In the genomic region with DNA sequence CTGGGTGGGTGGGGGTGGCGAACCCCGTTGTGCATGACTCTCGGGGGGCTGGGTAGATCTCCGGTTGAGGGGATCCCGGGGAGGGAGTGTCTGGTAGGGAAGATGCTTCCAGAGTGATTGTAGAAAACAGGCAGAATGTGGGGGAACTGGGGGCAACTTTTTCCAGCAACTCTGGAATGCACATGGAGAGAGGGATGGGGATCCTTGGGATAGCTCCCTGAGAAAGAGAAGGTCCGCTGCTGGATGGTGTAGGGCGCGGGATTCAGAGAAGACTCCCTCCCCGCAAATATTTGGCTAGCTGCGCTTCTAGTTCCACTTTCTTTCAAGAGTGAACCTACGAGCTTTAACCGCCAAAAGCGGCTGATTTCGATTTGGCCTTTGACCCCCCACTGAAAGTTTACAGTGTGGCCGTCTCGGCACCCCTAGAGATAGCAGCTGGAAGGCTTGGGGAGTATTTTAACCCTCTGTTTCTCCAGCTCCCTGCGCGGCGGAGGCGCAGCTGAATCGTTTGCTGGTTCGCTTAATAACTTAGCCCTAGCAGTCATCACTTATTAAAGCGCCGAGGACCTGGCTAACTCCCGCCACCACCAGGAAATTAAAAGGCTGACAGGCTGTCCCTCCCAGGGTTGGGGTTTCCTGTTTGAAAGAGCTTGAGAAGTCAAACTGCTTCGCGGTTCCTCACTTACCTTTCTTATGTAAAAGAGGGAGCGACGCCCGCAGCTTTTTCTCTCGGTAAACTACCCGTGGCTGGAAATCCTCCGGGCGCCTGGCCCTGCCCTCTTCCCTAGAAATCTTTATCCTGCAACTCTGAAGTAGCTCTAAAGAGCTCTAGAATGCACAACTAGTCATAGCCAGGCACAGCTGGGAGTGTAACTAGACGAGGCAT, we compare ENCODE assay signal across 8 cellular contexts. TPM values are rescaled to one million over a fixed set of nuclear protein-coding genes. Genes with fewer than 3 reads are reported as not detected.
DNase-seq lines count a peak whose midpoint lies in the region; ATAC-seq and TF ChIP-seq lines count a peak whose summit lies in the region.

No MANE protein-coding gene starts in this region.

- no peaks in the 10 kb centered on the region for H3K9me3 Mint-ChIP-seq in T-cell

- intact Hi-C loops in ascending aorta (cut with DNase I) (loop anchor here (1.0 to 10.0 kb wide), 9 partner anchors 57 to 475 kb away; a partner anchor contains a TSS), right cardiac atrium (cut with DNase I) (loop anchor here (5.0 to 10.0 kb wide), 5 partner anchors 105 to 143 kb away; no protein-coding TSS in a partner anchor)

- no peak for TF ChIP-seq CTCF in GM12875 (IDR thresholded peaks at IDR 0.05; ENCODE audit: borderline replicate concordance, insufficient read depth, low read depth, low read length)
- peak; percentile 49 to 73 (median 66) for TF ChIP-seq CTCF in ascending aorta (IDR thresholded peaks at IDR 0.05)

- DNase-seq in MV-4-11 (lab: John Stamatoyannopoulos, UW) (peak; percentile 41), T-cell (peak; percentile 14 to 60 (median 36)), ascending aorta (ENCODE audit: low spot score in 2 of 2) (peak; percentile 45 to 92), right cardiac atrium (peak; percentile 73 to 90 (median 84)), NCI-H446 (lab: John Stamatoyannopoulos, UW) (no peak)

- peaks cover 3 to 20% of the 10 kb centered on the region in 2 donors for H3K4me1 ChIP-seq in ascending aorta
- H3K4me1 ChIP-seq in right cardiac atrium (ENCODE audit: control insufficient read depth, insufficient read depth, low read length) = peaks cover 6% of the 10 kb centered on the region
- H3K4me1 ChIP-seq in rectal smooth muscle tissue (ENCODE audit: control insufficient read depth, insufficient read depth, low read length) = peaks cover 24% of the 10 kb centered on the region

- CTCF ChIA-PET in T-cell (lab: Charles Lee) = interaction anchor here (0.5 to 2.7 kb wide), 17 partner anchors 8 to 503 kb away, joined by 3 to 11 read pairs (median 4); a partner anchor contains a TSS

- H3K36me3 Mint-ChIP-seq in T-cell = no peaks in the 10 kb centered on the region

- WGBS in right cardiac atrium = under 1% methylated on average over 35 of the region's 35 CpGs

- H3K27ac Mint-ChIP-seq in T-cell = peak overlapping the region; percentile 25 to 87

- ATAC-seq in HG02571 (IDR thresholded peaks at IDR 0.05; ENCODE audit: unreplicated experiment) (peak; percentile 81), T-cell (replicated peaks in 1 of 4) (peak; percentile 60 to 65 (median 64)), right cardiac atrium (peak; percentile 84 to 88)

- peaks cover 20 to 25% of the 10 kb centered on the region in 2 donors for H3K27me3 Mint-ChIP-seq in T-cell

- peak overlapping the region; percentile 87 to 92 (median 91) for H3K4me3 Mint-ChIP-seq in T-cell

- POLR2A ChIA-PET in T-cell (lab: Charles Lee) = interaction anchor here in 1 of 2 donors (0.7 to 1.3 kb wide), 2 partner anchors 118 to 282 kb away, joined by 3 to 5 read pairs; a partner anchor contains a TSS

- H3K4me3 ChIP-seq in GM12875 (ENCODE audit: low read depth, low read length) (peak overlapping the region; percentile 48), ascending aorta (peak overlapping the region; percentile 89 to 93), right cardiac atrium (ENCODE audit: low read length) (peak overlapping the region; percentile 89), rectal smooth muscle tissue (ENCODE audit: low read length) (peak overlapping the region; percentile 79)

- peak overlapping the region; percentile 80 for H3K9ac ChIP-seq in rectal smooth muscle tissue (ENCODE audit: low read length)

- peaks cover 16 to 20% (median 19%) of the 10 kb centered on the region in 3 donors for H3K4me1 Mint-ChIP-seq in T-cell

- H3K27ac ChIP-seq in ascending aorta (peak overlapping the region; percentile 97), right cardiac atrium (ENCODE audit: low read length) (peak overlapping the region; percentile 95), rectal smooth muscle tissue (ENCODE audit: low read depth, low read length) (peak overlapping the region; percentile 97)

- H3K36me3 ChIP-seq in ascending aorta (no peaks in the 10 kb centered on the region), rectal smooth muscle tissue (ENCODE audit: control insufficient read depth, insufficient read depth, low read length) (no peaks in the 10 kb centered on the region)

- H3K9me3 ChIP-seq in ascending aorta = no peaks in the 10 kb centered on the region
- no peaks in the 10 kb centered on the region for H3K9me3 ChIP-seq in right cardiac atrium (ENCODE audit: control insufficient read depth, low read length)

- H3K27me3 ChIP-seq in ascending aorta = no peaks in the 10 kb centered on the region
- no peaks in the 10 kb centered on the region for H3K27me3 ChIP-seq in right cardiac atrium (ENCODE audit: control insufficient read depth, insufficient read depth)
- H3K27me3 ChIP-seq in rectal smooth muscle tissue (ENCODE audit: control insufficient read depth, insufficient read depth, low read length) = no peaks in the 10 kb centered on the region

RNA-seq across cellular contexts. Expression of a gene that starts 1.2 kb away (rescaled TPM):
- 10 to 100 TPM in 1 of 5 donors, 1 to 10 TPM in 4; 2.0 to 12.1 (median 3.9) TPM for total RNA-seq in T-cell
- total RNA-seq in ascending aorta = 58.6 TPM
- total RNA-seq in right cardiac atrium = 10 to 100 TPM; 10.7 to 22.8 (median 19.0) TPM
- polyA plus RNA-seq in right cardiac atrium = 9.5 TPM

Comparison
In these comparisons a context has a peak if more than half of its experiments do, and no peak if none do; other contexts are left out.
1. DNase-seq: peak in MV-4-11 (single experiment), T-cell (34 of 34), ascending aorta (2 of 2) and right cardiac atrium (3 of 3); none in NCI-H446 (0 of 2).
2. Peak in every context shown above with its lines, with median percentiles within 50 percentile points of each other: H3K4me3 ChIP-seq, ATAC-seq and H3K27ac ChIP-seq.